In the genomic region with DNA sequence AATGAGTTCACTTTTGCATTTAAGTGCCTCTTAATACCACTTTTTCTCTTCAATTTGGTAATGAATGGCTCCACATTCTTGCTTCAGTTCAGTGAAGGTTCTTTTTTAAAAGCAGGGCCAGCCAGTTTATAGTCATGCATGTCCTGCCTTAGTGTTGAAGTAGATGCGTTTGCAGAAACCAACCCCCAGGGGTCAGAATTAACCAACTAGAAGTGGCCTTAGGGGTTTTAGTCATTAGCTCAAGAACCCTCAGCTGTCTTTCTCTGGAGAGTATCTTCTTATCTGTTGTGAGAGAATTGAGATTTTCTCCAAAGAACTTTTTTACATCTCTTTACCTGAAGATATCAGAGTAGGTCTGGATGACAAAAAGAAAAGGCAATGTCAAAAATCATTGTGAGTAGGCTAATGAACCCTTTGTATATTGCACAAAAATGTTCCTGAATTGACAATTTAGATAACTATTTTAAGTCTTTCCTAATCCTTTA, we compare ENCODE assay signal across 8 cellular contexts.
A peak's percentile ranks its signal among the peaks of the same experiment; 100 is the strongest.
DNase-seq lines count a peak whose midpoint lies in the region; FAIRE-seq and TF ChIP-seq lines count a peak whose summit lies in the region.

No MANE protein-coding gene starts in this region.

- peak; percentile 84 for DNase-seq in COLO829 (ENCODE audit: low spot score)
- DNase-seq in GM19239 (ENCODE audit: insufficient read length, low spot score): peak; percentile 33
- DNase-seq in MV-4-11 (lab: John Stamatoyannopoulos, UW): peak; percentile 69
- DNase-seq in SJSA1 (ENCODE audit: low read depth in 1 of 2, low spot score in 2 of 2): peak; percentile 34 to 57
- DNase-seq in central memory CD4-positive, alpha-beta T cell: peak; percentile 20
- peak; percentile 63 for DNase-seq in kidney glomerular epithelial cell (lab: John Stamatoyannopoulos, UW)
- DNase-seq in stromal cell of bone marrow (ENCODE audit: low read depth): peak; percentile 40
- DNase-seq in ascending aorta (ENCODE audit: low spot score in 2 of 2): no peak

- no peaks in the 10 kb centered on the region for H3K9me3 ChIP-seq in SJSA1 (replicated peaks)
- H3K9me3 ChIP-seq in ascending aorta: no peaks in the 10 kb centered on the region

- intact Hi-C loops in ascending aorta (cut with DNase I): loop anchor here (5.0 kb wide), 1 partner anchor 205 kb away; no protein-coding TSS in a partner anchor

- H3K4me1 ChIP-seq in SJSA1 (replicated peaks) (no peaks in the 10 kb centered on the region), ascending aorta (no peaks in the 10 kb centered on the region)

- H3K27me3 ChIP-seq in SJSA1 (replicated peaks): no peaks in the 10 kb centered on the region; the same call in 1 of the 2 replicates
- no peaks in the 10 kb centered on the region for H3K27me3 ChIP-seq in ascending aorta

- H3K36me3 ChIP-seq in SJSA1 (no peaks in the 10 kb centered on the region), ascending aorta (no peaks in the 10 kb centered on the region)

- peak; percentile 28 for FAIRE-seq in GM19239 (lab: Jason Lieb, UNC)

- TF ChIP-seq CTCF in ascending aorta (IDR thresholded peaks at IDR 0.05): peak in 1 of 3 experiments; percentile 39

- H3K27ac ChIP-seq in SJSA1 (no peak overlapping the region), ascending aorta (no peak overlapping the region)

- no peak overlapping the region for H3K4me3 ChIP-seq in SJSA1
- no peak overlapping the region for H3K4me3 ChIP-seq in ascending aorta

Comparison
In these comparisons a context has a peak if more than half of its experiments do, and no peak if none do; other contexts are left out.
1. DNase-seq: peak in COLO829 (single experiment), GM19239 (single experiment), MV-4-11 (single experiment), SJSA1 (2 of 2), central memory CD4-positive, alpha-beta T cell (single experiment), kidney glomerular epithelial cell (single experiment) and stromal cell of bone marrow (single experiment); none in ascending aorta (0 of 2).